8 cellular contexts compared by ENCODE assay signal in the genomic region with DNA sequence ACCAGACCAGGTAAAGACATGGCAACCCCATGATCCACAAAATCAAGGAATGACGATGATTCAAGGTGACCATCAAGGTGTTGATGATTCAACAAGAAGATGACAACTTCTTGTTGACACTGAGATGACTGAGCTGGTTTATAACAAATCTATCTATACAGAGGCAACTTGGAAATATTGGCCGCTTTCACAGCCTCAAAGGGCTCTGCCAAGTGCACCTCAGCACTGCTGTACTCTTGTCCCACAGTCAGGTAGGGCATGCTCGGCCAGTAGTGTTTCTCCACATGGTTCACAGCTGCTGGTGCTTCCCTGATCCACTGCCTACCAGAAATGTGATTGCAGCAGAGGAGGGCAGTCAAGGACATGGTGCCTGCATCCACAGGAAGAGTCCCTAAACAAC.
"Had no signal": no experiment of that assay in that cellular context is flagged by ENCODE, and none has a peak within 500 bp of the region (broad histone marks: within the 10 kb centered on the region; RNA-seq: fewer than 3 reads in every experiment).

No MANE protein-coding gene starts in this region.

- H3K9ac ChIP-seq: KMS-11 had no signal

- FAIRE-seq: HepG2, HTR-8/SVneo, K562 had no signal

- H3K27ac ChIP-seq: HL-60, KMS-11 had no signal

- H3K4me2 ChIP-seq: KMS-11 had no signal

- ATAC-seq: HepG2, K562 had no signal

- DNase-seq: IMR-90, KBM-7, KG1 had no signal

- H3K4me3 ChIP-seq: K562 had no signal
